1 cellular context compared by ENCODE assay signal in genomic region chr3:149010504-149010951, GRCh38.
TF ChIP-seq lines count a peak whose summit lies in the region.

No MANE protein-coding gene starts in this region.

TF ChIP-seq in WTC11, 78 proteins besides CTCF, POLR2A, EP300 and RAD21 (continued from another document):
- no peak for TF ChIP-seq AFF4 (CRISPR knock-in tag; IDR thresholded peaks at IDR 0.05; ENCODE audit: borderline replicate concordance)
- TF ChIP-seq NR2C2 (CRISPR knock-in tag; IDR thresholded peaks at IDR 0.05) = no peak
- no peak for TF ChIP-seq ZNF263 (CRISPR knock-in tag; IDR thresholded peaks at IDR 0.05; ENCODE audit: low read depth)
- TF ChIP-seq AR (CRISPR knock-in tag; IDR thresholded peaks at IDR 0.05) = no peak
- no peak for TF ChIP-seq CREM (CRISPR knock-in tag; IDR thresholded peaks at IDR 0.05)
- no peak for TF ChIP-seq HMGA2 (CRISPR knock-in tag; IDR thresholded peaks at IDR 0.05)
- TF ChIP-seq ZBTB21 (CRISPR knock-in tag; IDR thresholded peaks at IDR 0.05; ENCODE audit: borderline replicate concordance) = no peak
- no peak for TF ChIP-seq MAX (CRISPR knock-in tag; IDR thresholded peaks at IDR 0.05)
- no peak for TF ChIP-seq ZNF512 (CRISPR knock-in tag; IDR thresholded peaks at IDR 0.05; ENCODE audit: borderline replicate concordance)
- no peak for TF ChIP-seq IRF2 (CRISPR knock-in tag; IDR thresholded peaks at IDR 0.05; ENCODE audit: borderline replicate concordance, low read depth)
- TF ChIP-seq ERG (CRISPR knock-in tag; IDR thresholded peaks at IDR 0.05) = no peak
